ENCODE assay signal across 19 cellular contexts in the genomic region with DNA sequence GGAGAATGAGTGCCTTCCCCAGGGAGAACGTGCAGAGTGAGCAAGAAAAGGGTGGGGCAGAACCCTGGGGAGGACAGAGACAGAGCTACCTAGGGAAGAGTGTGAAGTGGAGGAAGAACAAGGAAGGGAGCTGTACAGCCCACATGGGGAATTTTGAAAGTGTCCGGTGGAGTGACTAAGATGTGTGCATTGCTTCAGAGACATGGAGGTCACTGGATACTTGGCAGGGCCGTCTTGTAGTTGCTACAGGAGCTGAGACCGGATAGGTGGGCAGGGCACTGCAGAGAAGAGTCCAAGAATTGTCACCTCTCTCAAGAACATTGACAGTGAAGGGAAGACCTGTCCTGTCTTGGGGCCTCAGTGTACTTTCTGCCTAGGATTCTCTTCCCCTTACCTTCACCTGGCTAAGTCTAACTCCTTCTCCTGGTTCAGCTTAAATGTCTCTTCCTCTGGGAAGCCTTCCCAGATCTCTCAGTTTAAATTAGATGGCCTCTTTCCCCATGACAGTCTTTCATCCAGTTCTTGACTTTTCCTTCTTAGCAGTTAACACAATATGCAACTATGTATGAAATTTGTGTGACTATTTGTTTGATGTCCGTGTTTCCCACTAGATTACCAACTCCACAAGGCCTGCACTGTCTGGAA. TPM values are rescaled to one million over a fixed set of nuclear protein-coding genes. Genes with fewer than 3 reads are reported as not detected.
A peak's percentile ranks its signal among the peaks of the same experiment; 100 is the strongest.
DNase-seq lines count a peak whose midpoint lies in the region; ATAC-seq and TF ChIP-seq lines count a peak whose summit lies in the region.
"Had no signal": no experiment of that assay in that cellular context is flagged by ENCODE, and none has a peak within 500 bp of the region (broad histone marks: within the 10 kb centered on the region; RNA-seq: fewer than 3 reads in every experiment).

No MANE protein-coding gene starts in this region.

- H2BK5ac ChIP-seq in IMR-90 (ENCODE audit: low read depth, low read length, poor library complexity, severe bottlenecking), result no peak overlapping the region

- no peak for TF ChIP-seq RAD21 in IMR-90 (IDR thresholded peaks at IDR 0.05; ENCODE audit: low read length)

- no peaks in the 10 kb centered on the region for H3K9me3 ChIP-seq in IMR-90 (ENCODE audit: control insufficient read depth, insufficient read depth, low read length)
- H3K9me3 ChIP-seq in lower lobe of right lung, result no peaks in the 10 kb centered on the region
- no peaks in the 10 kb centered on the region for H3K9me3 ChIP-seq in A673 (ENCODE audit: low read depth, low read length, poor library complexity, severe bottlenecking)
- H3K9me3 ChIP-seq: body of pancreas, SJCRH30 had no signal

- no peak overlapping the region for H3K4me2 ChIP-seq in IMR-90 (ENCODE audit: low read depth, low read length)

- peak; percentile 19; the same call in 1 of the 2 replicates for ATAC-seq in IMR-90 (ENCODE audit: low read depth)
- ATAC-seq in lower lobe of right lung, result no peak
- ATAC-seq: activated CD4-positive, CD25-positive, alpha-beta regulatory T cell treated with anti-CD3 and anti-CD28 coated beads, Interleukin-2, amount 50 U/mL, for 24 hours; body of pancreas; foreskin keratinocyte had no signal

- H3K36me3 ChIP-seq in IMR-90 (ENCODE audit: control insufficient read depth, insufficient read depth, low read length) (no peaks in the 10 kb centered on the region), lower lobe of right lung (no peaks in the 10 kb centered on the region), A673 (ENCODE audit: insufficient read depth, low read length, poor library complexity, severe bottlenecking) (no peaks in the 10 kb centered on the region)
- H3K36me3 ChIP-seq: SJCRH30 had no signal

- DNase-seq in AG10803 (ENCODE audit: low read depth) (peak; percentile 51), IMR-90 (peak; percentile 52), choroid plexus epithelial cell (ENCODE audit: low read depth) (peak; percentile 51), islet precursor cell (peak; percentile 49), lower lobe of right lung (no peak), A673 (ENCODE audit: low spot score) (no peak), NCI-H82 (lab: John Stamatoyannopoulos, UW) (no peak), GM13976 (ENCODE audit: low spot score) (no peak)
- DNase-seq: activated naive CD4-positive, alpha-beta T cell treated with anti-CD3 and anti-CD28 coated beads, Interleukin-2, amount 50 U/mL, for 16 hours; body of pancreas; NCI-H2029 treated with DMSO at 0.1 percent for 48 hours; NCI-H510A treated with DMSO at 0.1 percent for 48 hours; occipital lobe; SJCRH30; stimulated activated CD4-positive, alpha-beta T cell treated with anti-CD3 and anti-CD28 coated beads, Interleukin-4, amount 100 ng/mL, for 1 hour had no signal

- H3K14ac ChIP-seq in IMR-90 (replicated peaks; ENCODE audit: low read depth, low read length), result no peak overlapping the region

- in situ Hi-C loops in IMR-90 (cut with MboI; ENCODE audit: low sequenced_read_pairs), result no loop called here
- in situ Hi-C loops in GM13976 (cut with MboI; ENCODE audit: low sequenced_read_pairs, unreplicated experiment), result no loop called here

- no peak overlapping the region for H3K23ac ChIP-seq in IMR-90 (ENCODE audit: low read depth, low read length)

- WGBS in IMR-90 (ENCODE audit: extremely low coverage in 2 of 2, insufficient read length in 1 of 2), 2 experiments, result no CpG with 5 or more reads among the region's 5 CpGs

- H3K4ac ChIP-seq in IMR-90 (ENCODE audit: low read depth, low read length), result no peak overlapping the region

- H4K5ac ChIP-seq in IMR-90 (ENCODE audit: low read depth, low read length), result no peak overlapping the region

- H2BK20ac ChIP-seq in IMR-90 (ENCODE audit: low read depth, low read length), result no peak overlapping the region

- H3K27me3 ChIP-seq in IMR-90 (ENCODE audit: control insufficient read depth, insufficient read depth, low read length) (peaks cover 33% of the 10 kb centered on the region), lower lobe of right lung (ENCODE audit: low read depth) (peaks cover 22% of the 10 kb centered on the region), A673 (replicated peaks; ENCODE audit: insufficient read depth, low read depth, low read length, poor library complexity) (peaks cover 20% of the 10 kb centered on the region)
- H3K27me3 ChIP-seq: SJCRH30 had no signal

- H4K91ac ChIP-seq in IMR-90 (ENCODE audit: insufficient read depth, low read depth, low read length), result no peak overlapping the region

- TF ChIP-seq CTCF in AG10803 (conservative IDR thresholded peaks at IDR 0.05; ENCODE audit: low read length), result no peak
- TF ChIP-seq CTCF in IMR-90 (conservative IDR thresholded peaks at IDR 0.05; ENCODE audit: low read depth, low read length), result no peak
- TF ChIP-seq CTCF in choroid plexus epithelial cell (conservative IDR thresholded peaks at IDR 0.05; ENCODE audit: low read depth, low read length), result no peak
- TF ChIP-seq CTCF in lower lobe of right lung (IDR thresholded peaks at IDR 0.05), result no peak
- no peak for TF ChIP-seq CTCF in A673 (conservative IDR thresholded peaks at IDR 0.05; ENCODE audit: low read depth, low read length)
- no peak for TF ChIP-seq CTCF in GM13976 (IDR thresholded peaks at IDR 0.05; ENCODE audit: borderline replicate concordance, control extremely low read depth, extremely low read depth, insufficient read depth, missing control alignments)

- no peak overlapping the region for H3K18ac ChIP-seq in IMR-90 (ENCODE audit: low read depth, low read length)

- H2AK5ac ChIP-seq in IMR-90 (ENCODE audit: low read depth, low read length), result no peak overlapping the region

- POLR2A ChIA-PET in IMR-90 (lab: Charles Lee; ENCODE audit: unreplicated experiment), result no interaction called here
- POLR2A ChIA-PET in A673 (lab: Charles Lee; ENCODE audit: low non-redundant PET), result no interaction called here

- H3K4me1 ChIP-seq in IMR-90 (ENCODE audit: control insufficient read depth, insufficient read depth, low read length) (peaks cover 10% of the 10 kb centered on the region), lower lobe of right lung (peaks cover 14% of the 10 kb centered on the region), A673 (ENCODE audit: insufficient read depth, low read length, poor library complexity, severe bottlenecking) (no peaks in the 10 kb centered on the region)
- H3K4me1 ChIP-seq: foreskin keratinocyte had no signal

- no peaks in the 10 kb centered on the region for H3K79me1 ChIP-seq in IMR-90 (ENCODE audit: low read depth in 1 of 2, low read length in 2 of 2)

- no peak overlapping the region for H2BK120ac ChIP-seq in IMR-90 (ENCODE audit: low read depth, low read length)

- CTCF ChIA-PET in IMR-90 (lab: Yijun Ruan, JAX), result interaction anchor here (1.7 kb wide), 1 partner anchor 26 kb away, joined by 4 read pairs; no protein-coding TSS in a partner anchor
- CTCF ChIA-PET in A673 (lab: Charles Lee), result no interaction called here

- H3K56ac ChIP-seq in IMR-90 (ENCODE audit: extremely low read depth, insufficient read depth, low read length), result no peak overlapping the region

- H2AK9ac ChIP-seq in IMR-90 (replicated peaks; ENCODE audit: low read depth, low read length, poor library complexity), result peak overlapping the region; percentile 23

- BruUV-seq in IMR-90 (replicated peaks; lab: Mats Ljungman, UMichigan) (no TSS peak), A673 (replicated peaks; lab: Mats Ljungman, UMichigan) (no TSS peak)

- peak overlapping the region; percentile 26 for H2AFZ ChIP-seq in IMR-90 (replicated peaks; ENCODE audit: low read length, poor library complexity)

- H3K9me1 ChIP-seq in IMR-90 (ENCODE audit: insufficient read depth, low read length), result peaks cover 7% of the 10 kb centered on the region

- H4K8ac ChIP-seq in IMR-90 (ENCODE audit: low read depth in 2 of 2, low read length in 2 of 2), result no peak overlapping the region

- H3K4me3 ChIP-seq in AG10803 (ENCODE audit: low read length) (no peak overlapping the region), IMR-90 (ENCODE audit: insufficient read depth, low read depth, low read length) (no peak overlapping the region), choroid plexus epithelial cell (ENCODE audit: low read depth, low read length) (no peak overlapping the region), lower lobe of right lung (no peak overlapping the region), A673 (ENCODE audit: low read depth, low read length, poor library complexity, severe bottlenecking) (no peak overlapping the region)
- H3K4me3 ChIP-seq: body of pancreas, SJCRH30 had no signal

- TF ChIP-seq POLR2A in IMR-90 (IDR thresholded peaks at IDR 0.05; ENCODE audit: low read depth, low read length), result no peak

- H4K20me1 ChIP-seq in IMR-90 (ENCODE audit: insufficient read depth, low read length), result no peaks in the 10 kb centered on the region

- dilution Hi-C loops in IMR-90 (cut with HindIII; ENCODE audit: low sequenced_read_pairs, unreplicated experiment), result no loop called here

- intact Hi-C loops in IMR-90 (cut with micrococcal nuclease) (no loop called here), lower lobe of right lung (cut with DNase I) (no loop called here), A673 (cut with micrococcal nuclease; ENCODE audit: unreplicated experiment) (no loop called here)

- no peak overlapping the region for H3K9ac ChIP-seq in IMR-90 (ENCODE audit: low read depth, low read length)

- H3K27ac ChIP-seq in IMR-90 (ENCODE audit: insufficient read depth, low read length), result no peak overlapping the region
- H3K27ac ChIP-seq in lower lobe of right lung, result no peak overlapping the region
- H3K27ac ChIP-seq in A673 (ENCODE audit: low read depth, low read length, poor library complexity, severe bottlenecking), result no peak overlapping the region
- H3K27ac ChIP-seq: body of pancreas, foreskin keratinocyte, SJCRH30 had no signal

- H2BK15ac ChIP-seq in IMR-90 (ENCODE audit: low read depth, low read length), result no peak overlapping the region

TF ChIP-seq in IMR-90, 13 proteins besides CTCF, POLR2A, EP300 and RAD21 (continues in another document):
- peak; percentile 55; the same call in 1 of the 2 replicates for TF ChIP-seq CEBPB (IDR thresholded peaks at IDR 0.05; ENCODE audit: low read depth, low read length)

RNA-seq across cellular contexts. Expression of gene P2RY6, which starts 9.2 kb away (rescaled TPM):
- under 0.01 TPM in 1 of 2 replicates, not detected in the other for total RNA-seq in IMR-90 (2012; rRNA removed)
- 0.37 and 0.44 TPM in 2 replicates for polyA plus RNA-seq in IMR-90 (2012; rRNA removed)
- polyA plus RNA-seq in IMR-90 (2012; cell fraction: cytosol; rRNA removed), result 0.67 TPM in 1 of 2 replicates, not detected in the other
- 0.45 and 1.5 TPM in 2 replicates for polyA plus RNA-seq in IMR-90 (2012; cell fraction: nucleus; rRNA removed; ENCODE audit: low replicate concordance)
- total RNA-seq in lower lobe of right lung, result 3.6 TPM
- total RNA-seq in A673 (2021), result 0.43 TPM in 1 of 2 replicates, not detected in the other
- total RNA-seq: body of pancreas, foreskin keratinocyte, G401, occipital lobe, SJCRH30 had no signal
- polyA plus RNA-seq: foreskin keratinocyte, IgD-negative memory B cell had no signal

RNA-seq across cellular contexts. Expression of gene P2RY2, which starts 44.9 kb away (rescaled TPM):
- not detected in 2 replicates for total RNA-seq in IMR-90 (2012; rRNA removed)
- 0.06 TPM in 1 of 2 replicates, not detected in the other for polyA plus RNA-seq in IMR-90 (2012; rRNA removed)
- 0.02 TPM in 1 of 2 replicates, not detected in the other for polyA plus RNA-seq in IMR-90 (2012; cell fraction: cytosol; rRNA removed)
- 0.07 TPM in 1 of 2 replicates, not detected in the other for polyA plus RNA-seq in IMR-90 (2012; cell fraction: nucleus; rRNA removed; ENCODE audit: low replicate concordance)
- 6.5 TPM for total RNA-seq in lower lobe of right lung
- not detected in 2 replicates for total RNA-seq in A673 (2021)
- total RNA-seq: G401, occipital lobe, SJCRH30 had no signal

RNA-seq across cellular contexts. Expression of gene ARHGEF17, which starts 45.1 kb away (rescaled TPM):
- 19.4 and 21.7 TPM in 2 replicates for total RNA-seq in IMR-90 (2012; rRNA removed)
- polyA plus RNA-seq in IMR-90 (2012; rRNA removed), result 97.7 and 128 TPM in 2 replicates
- polyA plus RNA-seq in IMR-90 (2012; cell fraction: cytosol; rRNA removed), result 30.1 and 51.0 TPM in 2 replicates
- polyA plus RNA-seq in IMR-90 (2012; cell fraction: nucleus; rRNA removed; ENCODE audit: low replicate concordance), result 388 and 880 TPM in 2 replicates
- 56.5 TPM for total RNA-seq in lower lobe of right lung
- 24.0 and 32.0 TPM in 2 replicates for total RNA-seq in A673 (2021)
- polyA plus RNA-seq: IgD-negative memory B cell had no signal

Comparison
In these comparisons a context has a peak if more than half of its experiments do, and no peak if none do; other contexts are left out.
1. DNase-seq: peak in AG10803 (single experiment), IMR-90 (single experiment), choroid plexus epithelial cell (single experiment) and islet precursor cell (single experiment); none in lower lobe of right lung (single experiment), A673 (single experiment), NCI-H82 (single experiment) and GM13976 (single experiment).